In genomic region chr1:228989992-228990827, GRCh38 we compare ENCODE assay signal across 8 cellular contexts.
DNase-seq lines count a peak whose midpoint lies in the region; ATAC-seq lines count a peak whose summit lies in the region.

No MANE protein-coding gene starts in this region.

- intact Hi-C loops in Right ventricle myocardium superior (cut with DNase I), result loop anchor here (10.0 kb wide), 1 partner anchor 245 kb away; no protein-coding TSS in a partner anchor

- in situ Hi-C loops in G401 (cut with HindIII; ENCODE audit: low sequenced_read_pairs), result no loop called here

- DNase-seq in G401 (ENCODE audit: low spot score) (peak; percentile 20), NOMO-1 treated with dmso at 0.1 percent for 144 hours (lab: John Stamatoyannopoulos, UW; ENCODE audit: unreplicated experiment) (peak; percentile 59), Right ventricle myocardium superior (peak; percentile 87), putamen (ENCODE audit: low spot score) (peak; percentile 74)

- ATAC-seq in Right ventricle myocardium superior (ENCODE audit: poor library complexity) (peak; percentile 83), HG02571 (IDR thresholded peaks at IDR 0.05; ENCODE audit: unreplicated experiment) (no peak), HG02678 (IDR thresholded peaks at IDR 0.05; ENCODE audit: unreplicated experiment) (no peak), GM21737 (IDR thresholded peaks at IDR 0.05; ENCODE audit: unreplicated experiment) (no peak), HG03565 (IDR thresholded peaks at IDR 0.05; ENCODE audit: unreplicated experiment) (no peak)

Comparison
In these comparisons a context has a peak if more than half of its experiments do, and no peak if none do; other contexts are left out.
1. DNase-seq: peak in every context shown above with its lines; median percentile 87 in Right ventricle myocardium superior; 74 in putamen; 59 in NOMO-1 treated with dmso at 0.1 percent for 144 hours; 20 in G401.